20 cellular contexts compared by ENCODE assay signal in genomic region chr2:12340164-12340563, GRCh38.
DNase-seq lines count a peak whose midpoint lies in the region; TF ChIP-seq lines count a peak whose summit lies in the region.
"Had no signal": no experiment of that assay in that cellular context is flagged by ENCODE, and none has a peak within 500 bp of the region (broad histone marks: within the 10 kb centered on the region; RNA-seq: fewer than 3 reads in every experiment).

No MANE protein-coding gene starts in this region.

- H3K4me1 ChIP-seq in suprapubic skin: no peaks in the 10 kb centered on the region
- H3K4me1 ChIP-seq: body of pancreas had no signal

- no peak for TF ChIP-seq POLR2A in suprapubic skin (IDR thresholded peaks at IDR 0.05)

- POLR2A ChIA-PET in AG04449 (lab: Yijun Ruan, JAX): no interaction called here

- no peak overlapping the region for H3K27ac ChIP-seq in suprapubic skin
- H3K27ac ChIP-seq: body of pancreas, C4-2B, sigmoid colon had no signal

- no peak for TF ChIP-seq CTCF in AG04449 (IDR thresholded peaks at IDR 0.05; ENCODE audit: insufficient read depth, low read length, missing control alignments)
- TF ChIP-seq CTCF in suprapubic skin (IDR thresholded peaks at IDR 0.05): no peak

- no peaks in the 10 kb centered on the region for H3K9me3 ChIP-seq in suprapubic skin
- H3K9me3 ChIP-seq: body of pancreas, sigmoid colon had no signal

- CTCF ChIA-PET in AG04449 (lab: Yijun Ruan, JAX): interaction anchor here (0.7 to 1.5 kb wide), 4 partner anchors 14 to 368 kb away, joined by 3 read pairs; no protein-coding TSS in a partner anchor

- DNase-seq in AG04449 (ENCODE audit: low read depth, low spot score) (peak; percentile 54), GM03348 (ENCODE audit: low spot score) (peak; percentile 64), amniotic stem cell (lab: John Stamatoyannopoulos, UW) (peak; percentile 7), foreskin melanocyte (peak; percentile 98), NCI-H526 treated with DMSO at 0.1 percent for 48 hours (lab: John Stamatoyannopoulos, UW) (no peak), suprapubic skin (ENCODE audit: low spot score in 2 of 2) (no peak), T1000 (lab: John Stamatoyannopoulos, UW) (no peak)
- no peak for DNase-seq in activated CD4-positive, CD25-positive, alpha-beta regulatory T cell (lab: John Stamatoyannopoulos, UW)
- DNase-seq: activated CD8-positive, alpha-beta T cell treated with anti-CD3 and anti-CD28 coated beads for 36 hours; activated naive CD8-positive, alpha-beta T cell treated with anti-CD3 and anti-CD28 coated beads, Interleukin-2, amount 10 ng/mL, durations not matched to agents 7 days and 5 days; body of pancreas; effector CD4-positive, alpha-beta T cell; erythroblast; MM.1S; NCI-H1417 treated with DMSO at 0.1 percent for 48 hours; NCI-H2081 treated with DMSO at 0.1 percent for 48 hours; sigmoid colon had no signal

- TF ChIP-seq EP300 in suprapubic skin (IDR thresholded peaks at IDR 0.05): no peak

- H3K4me3 ChIP-seq in AG04449 (ENCODE audit: low read depth, low read length) (no peak overlapping the region), suprapubic skin (no peak overlapping the region)
- H3K4me3 ChIP-seq: body of pancreas, K562, lung, sigmoid colon had no signal

- H3K36me3 ChIP-seq in suprapubic skin: no peaks in the 10 kb centered on the region
- H3K36me3 ChIP-seq: sigmoid colon had no signal

- H3K27me3 ChIP-seq in suprapubic skin: no peaks in the 10 kb centered on the region
- H3K27me3 ChIP-seq: body of pancreas, sigmoid colon had no signal

- WGBS in suprapubic skin: 50% methylated on average over 4 of the region's 4 CpGs

Comparison
In these comparisons a context has a peak if more than half of its experiments do, and no peak if none do; other contexts are left out.
1. DNase-seq: peak in AG04449 (single experiment), GM03348 (single experiment), amniotic stem cell (single experiment) and foreskin melanocyte (single experiment); none in NCI-H526 treated with DMSO at 0.1 percent for 48 hours (single experiment), suprapubic skin (0 of 2), activated CD4-positive, CD25-positive, alpha-beta regulatory T cell (0 of 4) and T1000 (single experiment).